8 cellular contexts compared by ENCODE assay signal in genomic region chr3:186994671-186994955, GRCh38.
DNase-seq lines count a peak whose midpoint lies in the region; ATAC-seq and TF ChIP-seq lines count a peak whose summit lies in the region.
"Not testable (repeated sequence)": the region's sequence is repeated elsewhere in the genome, so short reads cannot be mapped to it uniquely, and the experiment has no call there.

No MANE protein-coding gene starts in this region.

- TF ChIP-seq CTCF in AG04450 (IDR thresholded peaks at IDR 0.05; ENCODE audit: low read depth, low read length); MM.1S (IDR thresholded peaks at IDR 0.05; ENCODE audit: low read length); ascending aorta (IDR thresholded peaks at IDR 0.05); spleen (IDR thresholded peaks at IDR 0.05 in 8 of 11, conservative IDR thresholded peaks at IDR 0.05 in 3 of 11); thyroid gland (IDR thresholded peaks at IDR 0.05): not testable (repeated sequence)

- H3K9ac ChIP-seq in MM.1S (ENCODE audit: low read length) = not testable (repeated sequence)

- peaks cover 71% of the 10 kb centered on the region for H3K79me2 ChIP-seq in MM.1S (ENCODE audit: low read length)

- H4K20me1 ChIP-seq in MM.1S (ENCODE audit: insufficient read depth, low read length) = not testable (repeated sequence)

- not testable (repeated sequence) for H3K9me2 ChIP-seq in MM.1S (replicated peaks; ENCODE audit: insufficient read depth, low read length)

- POLR2A ChIA-PET in AG04450 (lab: Yijun Ruan, JAX) = not testable (repeated sequence)
- POLR2A ChIA-PET in T-cell (lab: Charles Lee) = interaction anchor here in 1 of 2 donors (0.6 kb wide), 1 partner anchor 54 kb away, joined by 5 read pairs; no protein-coding TSS in a partner anchor

- CTCF ChIA-PET in AG04450 (lab: Charles Lee) = interaction anchor here (1.1 kb wide), 1 partner anchor 22 kb away, joined by 3 read pairs; no protein-coding TSS in a partner anchor
- CTCF ChIA-PET in T-cell (lab: Charles Lee) = not testable (repeated sequence)

- peak overlapping the region; percentile 59 for H3K4me2 ChIP-seq in MM.1S (ENCODE audit: low read depth, low read length)

- H3K9me3 ChIP-seq in AG04450 (ENCODE audit: control insufficient read depth, insufficient read depth, low read length); MM.1S (replicated peaks; ENCODE audit: insufficient read depth, low read length); ascending aorta; spleen; thyroid gland: not testable (repeated sequence)

- 91 to 93% (median 92%) methylated on average over 8 of the region's 8 CpGs for WGBS in spleen, 5 donors
- WGBS in thyroid gland, 2 donors = 52 to 57% methylated on average over 8 of the region's 8 CpGs

- intact Hi-C loops in ascending aorta (cut with DNase I); spleen (cut with DNase I; ENCODE audit: low total_unique reads); thyroid gland (cut with DNase I): not testable (repeated sequence)

- H3K27ac Mint-ChIP-seq in IgD-negative memory B cell = peak overlapping the region; percentile 39 to 97 (median 73)
- peak overlapping the region; percentile 71 to 80 for H3K27ac Mint-ChIP-seq in T-cell
- H3K27ac Mint-ChIP-seq in memory B cell = peak overlapping the region; percentile 85

- not testable (repeated sequence) for ATAC-seq in T-cell (replicated peaks in 1 of 4); memory B cell (ENCODE audit: low read depth)

- not testable (repeated sequence) for H3K36me3 ChIP-seq in MM.1S (replicated peaks; ENCODE audit: insufficient read depth, low read length); ascending aorta; thyroid gland
- peaks cover 0 to 45% (median 0%) of the 10 kb centered on the region in 6 donors for H3K36me3 ChIP-seq in spleen

- H3K4me1 Mint-ChIP-seq in IgD-negative memory B cell (peaks cover 47 to 70% (median 63%) of the 10 kb centered on the region in 3 donors), T-cell (peaks cover 42 to 67% (median 56%) of the 10 kb centered on the region in 3 donors), memory B cell (peaks cover 62% of the 10 kb centered on the region)

- not testable (repeated sequence) for DNase-seq in AG04450 (ENCODE audit: low read depth, low spot score); MM.1S; T-cell; ascending aorta (ENCODE audit: low spot score in 2 of 2); memory B cell (ENCODE audit: low spot score in 2 of 2); spleen
- peak; percentile 64 to 71 for DNase-seq in thyroid gland

- peaks cover 59% of the 10 kb centered on the region for H3F3A ChIP-seq in MM.1S (ENCODE audit: insufficient read depth, low read length)

- H3K36me3 Mint-ChIP-seq in IgD-negative memory B cell = peaks cover 16% of the 10 kb centered on the region
- H3K36me3 Mint-ChIP-seq in T-cell = peaks cover 41% of the 10 kb centered on the region
- H3K36me3 Mint-ChIP-seq in memory B cell = peaks cover 14% of the 10 kb centered on the region

- not testable (repeated sequence) for H2AFZ ChIP-seq in MM.1S (ENCODE audit: low read length)

- H3K4me3 ChIP-seq in AG04450 (ENCODE audit: low read depth, low read length); MM.1S (ENCODE audit: low read length); ascending aorta; spleen; thyroid gland (replicated peaks in 1 of 3): not testable (repeated sequence)

- H3K27me3 Mint-ChIP-seq in IgD-negative memory B cell, T-cell, memory B cell: not testable (repeated sequence)

- not testable (repeated sequence) for H3K27me3 ChIP-seq in AG04450 (ENCODE audit: control insufficient read depth, insufficient read depth, low read length); MM.1S (replicated peaks; ENCODE audit: insufficient read depth, low read length); ascending aorta; spleen (replicated peaks in 1 of 7); thyroid gland

- not testable (repeated sequence) for TF ChIP-seq POLR2A in spleen (IDR thresholded peaks at IDR 0.05); thyroid gland (IDR thresholded peaks at IDR 0.05)

- not testable (repeated sequence) for H3K9me3 Mint-ChIP-seq in IgD-negative memory B cell, T-cell, memory B cell

- H3K4me3 Mint-ChIP-seq in IgD-negative memory B cell = peak overlapping the region in 2 of 4 donors; percentile 28 to 73
- not testable (repeated sequence) for H3K4me3 Mint-ChIP-seq in T-cell, memory B cell

- H3K4me1 ChIP-seq in MM.1S (ENCODE audit: low read length) (peaks cover 32% of the 10 kb centered on the region), ascending aorta (peaks cover 8 to 14% of the 10 kb centered on the region in 2 donors), spleen (peaks cover 12 to 100% (median 80%) of the 10 kb centered on the region in 6 donors), thyroid gland (peaks cover 37 to 60% of the 10 kb centered on the region in 2 donors)

- H3K27ac ChIP-seq in AG04450 (ENCODE audit: low read depth, low read length) = peak overlapping the region; percentile 21
- H3K27ac ChIP-seq in MM.1S (ENCODE audit: low read length) = peak overlapping the region; percentile 68; the same call in 1 of the 2 replicates
- peak overlapping the region; percentile 13 to 25 for H3K27ac ChIP-seq in ascending aorta
- peak overlapping the region in 6 of 8 donors; percentile 26 to 91 (median 79) for H3K27ac ChIP-seq in spleen
- peak overlapping the region; percentile 67 to 87 (median 68) for H3K27ac ChIP-seq in thyroid gland

Comparison
In these comparisons a context has a peak if more than half of its experiments do, and no peak if none do; other contexts are left out.
1. H3K27ac ChIP-seq: peak in every context shown above with its lines; median percentile 79 in spleen; 68 in MM.1S; 68 in thyroid gland; 21 in AG04450; 19 in ascending aorta.